Comparison of ENCODE assay signal across 12 cellular contexts in genomic region chrX:120144178-120144844, GRCh38. TPM values are rescaled to one million over a fixed set of nuclear protein-coding genes. Genes with fewer than 3 reads are reported as not detected.
A peak's percentile ranks its signal among the peaks of the same experiment; 100 is the strongest.
DNase-seq lines count a peak whose midpoint lies in the region; ATAC-seq and TF ChIP-seq lines count a peak whose summit lies in the region.
"Had no signal": no experiment of that assay in that cellular context is flagged by ENCODE, and none has a peak within 500 bp of the region (broad histone marks: within the 10 kb centered on the region; RNA-seq: fewer than 3 reads in every experiment).

No MANE protein-coding gene starts in this region.

- H3K27me3 Mint-ChIP-seq in activated T-cell treated with anti-CD3 and anti-CD28 coated beads, Interleukin-2, amount 50 U/mL, for 72 hours (ENCODE audit: low read depth) = no peaks in the 10 kb centered on the region
- H3K27me3 Mint-ChIP-seq in activated T-cell treated with anti-CD3 and anti-CD28 coated beads, Interleukin-2, amount 50 U/mL, for 4 hours (ENCODE audit: low read depth) = no peaks in the 10 kb centered on the region
- no peaks in the 10 kb centered on the region for H3K27me3 Mint-ChIP-seq in activated naive CD8-positive, alpha-beta T cell treated with anti-CD3 and anti-CD28 coated beads for 36 hours
- no peaks in the 10 kb centered on the region for H3K27me3 Mint-ChIP-seq in stimulated activated naive CD8-positive, alpha-beta T cell treated with anti-CD3 and anti-CD28 coated beads, Interleukin-15, Interleukin-2, amounts not matched to agents 100 ng/mL and 50 ng/mL, for 24 hours

- H3K36me3 Mint-ChIP-seq in activated T-cell treated with anti-CD3 and anti-CD28 coated beads, Interleukin-2, amount 50 U/mL, for 72 hours (ENCODE audit: insufficient read depth in 2 of 2) = peaks cover 7 to 13% of the 10 kb centered on the region in 2 donors
- no peaks in the 10 kb centered on the region for H3K36me3 Mint-ChIP-seq in activated T-cell treated with anti-CD3 and anti-CD28 coated beads, Interleukin-2, amount 50 U/mL, for 4 hours (ENCODE audit: insufficient read depth)
- H3K36me3 Mint-ChIP-seq in activated naive CD8-positive, alpha-beta T cell treated with anti-CD3 and anti-CD28 coated beads for 36 hours = peaks cover 7% of the 10 kb centered on the region
- peaks cover 4% of the 10 kb centered on the region for H3K36me3 Mint-ChIP-seq in stimulated activated naive CD8-positive, alpha-beta T cell treated with anti-CD3 and anti-CD28 coated beads, Interleukin-15, Interleukin-2, amounts not matched to agents 100 ng/mL and 50 ng/mL, for 24 hours (ENCODE audit: low read depth)

- TF ChIP-seq CTCF in liver (IDR thresholded peaks at IDR 0.05; ENCODE audit: low read depth, low read length, missing input control) = no peak

- WGBS in liver = 28% methylated on average over 12 of the region's 12 CpGs

- H3K4me1 ChIP-seq in liver (ENCODE audit: control insufficient read depth in 4 of 4, insufficient read depth in 4 of 4, low read length in 3 of 4) = peaks cover 0 to 10% (median 3%) of the 10 kb centered on the region in 4 donors

- H3K27ac Mint-ChIP-seq in activated T-cell treated with anti-CD3 and anti-CD28 coated beads, Interleukin-2, amount 50 U/mL, for 72 hours = peak overlapping the region; percentile 57
- peak overlapping the region; percentile 51 for H3K27ac Mint-ChIP-seq in activated naive CD8-positive, alpha-beta T cell treated with anti-CD3 and anti-CD28 coated beads for 36 hours
- peak overlapping the region; percentile 74 for H3K27ac Mint-ChIP-seq in stimulated activated naive CD8-positive, alpha-beta T cell treated with anti-CD3 and anti-CD28 coated beads, Interleukin-15, Interleukin-2, amounts not matched to agents 100 ng/mL and 50 ng/mL, for 24 hours

- DNase-seq in activated T-cell treated with anti-CD3 and anti-CD28 coated beads, Interleukin-2, amount 50 U/mL, for 72 hours = no peak
- no peak for DNase-seq in activated T-cell treated with anti-CD3 and anti-CD28 coated beads, Interleukin-2, amount 50 U/mL, for 4 hours
- no peak for DNase-seq in activated naive CD8-positive, alpha-beta T cell treated with anti-CD3 and anti-CD28 coated beads for 36 hours
- no peak for DNase-seq in activated CD4-positive, CD25-positive, alpha-beta regulatory T cell (lab: John Stamatoyannopoulos, UW)
- DNase-seq in NCI-H82 (lab: John Stamatoyannopoulos, UW) = no peak
- DNase-seq: activated effector memory CD4-positive, alpha-beta T cell treated with Interleukin-2 at 50 U/mL for 16 hours; NCI-H446 had no signal

- H3K4me3 ChIP-seq in liver (ENCODE audit: low read depth in 1 of 3, low read length in 3 of 3) = no peak overlapping the region
- H3K4me3 ChIP-seq: tibial nerve had no signal

- no peak for ATAC-seq in activated T-cell treated with anti-CD3 and anti-CD28 coated beads, Interleukin-2, amount 50 U/mL, for 72 hours (replicated peaks in 1 of 2)
- no peak for ATAC-seq in activated T-cell treated with anti-CD3 and anti-CD28 coated beads, Interleukin-2, amount 50 U/mL, for 4 hours
- no peak for ATAC-seq in HG03280 (IDR thresholded peaks at IDR 0.05; ENCODE audit: unreplicated experiment)

- peak overlapping the region; percentile 1 to 73 for H3K4me3 Mint-ChIP-seq in activated T-cell treated with anti-CD3 and anti-CD28 coated beads, Interleukin-2, amount 50 U/mL, for 72 hours
- H3K4me3 Mint-ChIP-seq in activated T-cell treated with anti-CD3 and anti-CD28 coated beads, Interleukin-2, amount 50 U/mL, for 4 hours = no peak overlapping the region
- H3K4me3 Mint-ChIP-seq in activated naive CD8-positive, alpha-beta T cell treated with anti-CD3 and anti-CD28 coated beads for 36 hours = peak overlapping the region; percentile 40
- H3K4me3 Mint-ChIP-seq in stimulated activated naive CD8-positive, alpha-beta T cell treated with anti-CD3 and anti-CD28 coated beads, Interleukin-15, Interleukin-2, amounts not matched to agents 100 ng/mL and 50 ng/mL, for 24 hours = peak overlapping the region; percentile 25

- no peak for TF ChIP-seq RAD21 in liver (IDR thresholded peaks at IDR 0.05)

- H3K27ac ChIP-seq in liver (ENCODE audit: low read depth in 1 of 2, low read length in 2 of 2) = no peak overlapping the region
- H3K27ac ChIP-seq: tibial nerve, VCaP had no signal

- peaks cover 3% of the 10 kb centered on the region in 2 donors for H3K9me3 Mint-ChIP-seq in activated T-cell treated with anti-CD3 and anti-CD28 coated beads, Interleukin-2, amount 50 U/mL, for 72 hours
- H3K9me3 Mint-ChIP-seq in activated T-cell treated with anti-CD3 and anti-CD28 coated beads, Interleukin-2, amount 50 U/mL, for 4 hours = peaks cover 5% of the 10 kb centered on the region
- H3K9me3 Mint-ChIP-seq in activated naive CD8-positive, alpha-beta T cell treated with anti-CD3 and anti-CD28 coated beads for 36 hours = peaks cover 8% of the 10 kb centered on the region
- H3K9me3 Mint-ChIP-seq in stimulated activated naive CD8-positive, alpha-beta T cell treated with anti-CD3 and anti-CD28 coated beads, Interleukin-15, Interleukin-2, amounts not matched to agents 100 ng/mL and 50 ng/mL, for 24 hours = peaks cover 5% of the 10 kb centered on the region

- no peaks in the 10 kb centered on the region for H3K9me3 ChIP-seq in liver (ENCODE audit: control insufficient read depth in 4 of 4, low read length in 3 of 4)
- H3K9me3 ChIP-seq: tibial nerve had no signal

- H3K9ac ChIP-seq in liver (ENCODE audit: low read depth in 1 of 2, low read length in 2 of 2) = no peak overlapping the region

- no peaks in the 10 kb centered on the region for H3K27me3 ChIP-seq in liver (ENCODE audit: control insufficient read depth in 4 of 4, insufficient read depth in 4 of 4, low read length in 3 of 4)

- no peaks in the 10 kb centered on the region for H3K36me3 ChIP-seq in liver (ENCODE audit: control insufficient read depth in 4 of 4, insufficient read depth in 3 of 4, low read depth in 1 of 4, low read length in 3 of 4)
- H3K36me3 ChIP-seq: tibial nerve had no signal

- peaks cover 23% of the 10 kb centered on the region for H3K4me1 Mint-ChIP-seq in activated T-cell treated with anti-CD3 and anti-CD28 coated beads, Interleukin-2, amount 50 U/mL, for 72 hours (ENCODE audit: low read depth)
- H3K4me1 Mint-ChIP-seq in activated T-cell treated with anti-CD3 and anti-CD28 coated beads, Interleukin-2, amount 50 U/mL, for 4 hours (ENCODE audit: low read depth) = peaks cover 22% of the 10 kb centered on the region
- peaks cover 25% of the 10 kb centered on the region for H3K4me1 Mint-ChIP-seq in activated naive CD8-positive, alpha-beta T cell treated with anti-CD3 and anti-CD28 coated beads for 36 hours
- peaks cover 28% of the 10 kb centered on the region for H3K4me1 Mint-ChIP-seq in stimulated activated naive CD8-positive, alpha-beta T cell treated with anti-CD3 and anti-CD28 coated beads, Interleukin-15, Interleukin-2, amounts not matched to agents 100 ng/mL and 50 ng/mL, for 24 hours (ENCODE audit: low read depth)

TF ChIP-seq in liver, 16 proteins besides CTCF, POLR2A, EP300 and RAD21:
- no peak for TF ChIP-seq TAF1 (conservative IDR thresholded peaks at IDR 0.05)
- TF ChIP-seq HNF4G (IDR thresholded peaks at IDR 0.05) = no peak
- no peak for TF ChIP-seq GABPA (IDR thresholded peaks at IDR 0.05 in 1 of 2, conservative IDR thresholded peaks at IDR 0.05 in 1 of 2)
- TF ChIP-seq FOXA2 (IDR thresholded peaks at IDR 0.05) = no peak
- no peak for TF ChIP-seq ZBTB33 (IDR thresholded peaks at IDR 0.05)
- no peak for TF ChIP-seq YY1 (IDR thresholded peaks at IDR 0.05)
- TF ChIP-seq SP1 (IDR thresholded peaks at IDR 0.05) = peak; percentile 32
- peak in 1 of 2 donors; percentile 29 for TF ChIP-seq RXRA (IDR thresholded peaks at IDR 0.05)
- no peak for TF ChIP-seq FOXA1 (IDR thresholded peaks at IDR 0.05)
- TF ChIP-seq NR2F2 (IDR thresholded peaks at IDR 0.05) = no peak

RNA-seq across cellular contexts. Expression of gene RHOXF2, which starts 14.1 kb away (rescaled TPM):
- total RNA-seq in activated T-cell treated with anti-CD3 and anti-CD28 coated beads, Interleukin-2, amount 50 U/mL, for 72 hours = not detected
- under 1 TPM in 2 of 3 donors, not detected in 1; 0.11 to 0.16 TPM for total RNA-seq in activated T-cell treated with anti-CD3 and anti-CD28 coated beads, Interleukin-2, amount 50 U/mL, for 4 hours
- total RNA-seq in activated naive CD8-positive, alpha-beta T cell treated with anti-CD3 and anti-CD28 coated beads for 36 hours = not detected
- not detected for total RNA-seq in liver
- not detected for polyA plus RNA-seq in liver
- total RNA-seq: tibial nerve had no signal

RNA-seq across cellular contexts. Expression of gene RHOXF1, which starts 28.6 kb away (rescaled TPM):
- total RNA-seq in activated T-cell treated with anti-CD3 and anti-CD28 coated beads, Interleukin-2, amount 50 U/mL, for 72 hours = 1 to 10 TPM in 1 of 2 donors, under 1 TPM in 1; 0.76 to 1.2 TPM
- total RNA-seq in activated T-cell treated with anti-CD3 and anti-CD28 coated beads, Interleukin-2, amount 50 U/mL, for 4 hours = not detected
- total RNA-seq in activated naive CD8-positive, alpha-beta T cell treated with anti-CD3 and anti-CD28 coated beads for 36 hours = not detected
- total RNA-seq in liver = not detected
- polyA plus RNA-seq in liver = not detected
- total RNA-seq: tibial nerve had no signal
